In the genomic region with DNA sequence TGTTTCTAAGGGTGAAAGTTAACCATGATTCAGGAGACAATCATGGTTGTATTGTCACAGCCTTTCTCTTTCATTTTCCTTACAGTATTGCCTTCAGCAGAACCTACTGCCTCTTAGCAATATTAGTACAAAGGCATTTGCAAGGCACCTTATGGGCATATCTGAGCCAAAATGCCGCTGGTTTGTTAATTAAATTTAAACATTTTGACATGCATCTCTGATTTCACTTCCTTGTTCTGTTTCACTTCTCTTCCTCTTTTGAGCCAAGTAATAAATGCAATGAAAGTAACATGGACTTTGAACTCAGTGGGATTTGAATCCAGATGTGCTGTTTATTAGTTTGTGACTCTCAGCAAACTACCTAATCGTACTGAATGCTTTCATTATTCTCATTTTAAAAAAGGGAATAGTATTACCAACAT, we compare ENCODE assay signal across 10 cellular contexts.
DNase-seq lines count a peak whose midpoint lies in the region; ATAC-seq, FAIRE-seq and TF ChIP-seq lines count a peak whose summit lies in the region.
"Had no signal": no experiment of that assay in that cellular context is flagged by ENCODE, and none has a peak within 500 bp of the region (broad histone marks: within the 10 kb centered on the region; RNA-seq: fewer than 3 reads in every experiment).

No MANE protein-coding gene starts in this region.

- no peak for TF ChIP-seq POLR2A in K562 (conservative IDR thresholded peaks at IDR 0.05)

- H3K27ac ChIP-seq in K562 (ENCODE audit: extremely low read depth, low read depth, low read length) (no peak overlapping the region), psoas muscle (no peak overlapping the region)

- no peaks in the 10 kb centered on the region for H4K20me1 ChIP-seq in K562 (replicated peaks; ENCODE audit: control insufficient read depth, insufficient read depth, low read length)

- no peaks in the 10 kb centered on the region for H3K27me3 Mint-ChIP-seq in Caco-2 (ENCODE audit: insufficient read depth, unreplicated experiment)

- no peaks in the 10 kb centered on the region for H3K36me3 Mint-ChIP-seq in Caco-2 (ENCODE audit: insufficient read depth, unreplicated experiment)

- no peak for TF ChIP-seq RAD21 in K562 (CRISPR knock-in tag; conservative IDR thresholded peaks at IDR 0.05 in 1 of 2, IDR thresholded peaks at IDR 0.05 in 1 of 2)

- H3K27me3 ChIP-seq in K562 (ENCODE audit: control insufficient read depth in 2 of 2, insufficient read depth in 2 of 2, low read length in 2 of 2) (no peaks in the 10 kb centered on the region), Caco-2 (replicated peaks; ENCODE audit: control insufficient read depth, insufficient read depth, low read length) (no peaks in the 10 kb centered on the region), psoas muscle (ENCODE audit: insufficient read depth in 3 of 3, low read length in 2 of 3) (no peaks in the 10 kb centered on the region)

- H3K4me3 Mint-ChIP-seq in Caco-2 (ENCODE audit: unreplicated experiment): no peak overlapping the region
- H3K4me3 Mint-ChIP-seq: neural crest cell had no signal

- H3K27ac Mint-ChIP-seq in Caco-2 (ENCODE audit: unreplicated experiment): no peak overlapping the region

- peaks cover 15% of the 10 kb centered on the region for H3K9me3 Mint-ChIP-seq in Caco-2 (ENCODE audit: unreplicated experiment)

- no peak overlapping the region for H3K4me2 ChIP-seq in K562 (ENCODE audit: insufficient read depth, low read length)

- 18% methylated on average over 2 of the region's 2 CpGs for WGBS in K562 (ENCODE audit: insufficient coverage, low coverage, missing lambda C conversion rate)
- 50 to 60% (median 50%) methylated on average over 2 of the region's 2 CpGs for WGBS in psoas muscle, 3 donors

- H2AFZ ChIP-seq in K562 (ENCODE audit: low read depth, low read length): peak overlapping the region; percentile 60; the same call in 1 of the 2 replicates

- no peaks in the 10 kb centered on the region for H3K9me3 ChIP-seq in K562 (replicated peaks; ENCODE audit: control insufficient read depth, insufficient read depth, low read depth, low read length)
- H3K9me3 ChIP-seq in Caco-2: no peaks in the 10 kb centered on the region; the same call in none of the 2 replicates
- H3K9me3 ChIP-seq in psoas muscle: no peaks in the 10 kb centered on the region

- DNase-seq in GM18507 (ENCODE audit: extremely low spot score, insufficient read length, low read depth): no peak
- no peak for DNase-seq in K562 (ENCODE audit: extremely low read depth in 1 of 4, low spot score in 3 of 4)
- no peak for DNase-seq in Caco-2
- no peak for DNase-seq in activated CD4-positive, alpha-beta T cell treated with anti-CD3 and anti-CD28 coated beads, Interleukin-2, amount 50 U/mL, for 48 hours
- no peak for DNase-seq in NCI-H510A treated with DMSO at 0.1 percent for 48 hours (lab: John Stamatoyannopoulos, UW)
- DNase-seq in psoas muscle: no peak
- DNase-seq: DMS153 had no signal

- CTCF ChIA-PET in K562 (lab: Yijun Ruan, JAX; ENCODE audit: low intra/inter-chr PET ratio) (no interaction called here), Caco-2 (lab: Charles Lee) (no interaction called here)

- in situ Hi-C loops in K562 (cut with MboI): no loop called here

- no TSS peak for BruUV-seq in K562 (replicated peaks; lab: Mats Ljungman, UMichigan)
- no TSS peak for BruUV-seq in Caco-2 (replicated peaks; lab: Mats Ljungman, UMichigan)

- H3K4me1 ChIP-seq in K562 (replicated peaks in 1 of 2; ENCODE audit: control insufficient read depth in 2 of 2, insufficient read depth in 2 of 2, low read length in 2 of 2): 0 out of 5 replicates have a peak, but pooled peaks cover 0 to 6% of the 10 kb centered on the region in 2 experiments
- H3K4me1 ChIP-seq in Caco-2: peaks cover 12% of the 10 kb centered on the region
- H3K4me1 ChIP-seq in psoas muscle: peaks cover 7% of the 10 kb centered on the region

- no peaks in the 10 kb centered on the region for H3K9me1 ChIP-seq in K562 (ENCODE audit: control insufficient read depth, insufficient read depth, low read length)

- POLR2A ChIA-PET in K562 (lab: Yijun Ruan, JAX): no interaction called here
- POLR2A ChIA-PET in Caco-2 (lab: Charles Lee): no interaction called here

- peaks cover 5% of the 10 kb centered on the region for H3K4me1 Mint-ChIP-seq in Caco-2 (ENCODE audit: low read depth, unreplicated experiment)

- ATAC-seq in GM21717 (IDR thresholded peaks at IDR 0.05; ENCODE audit: unreplicated experiment): peak; percentile 94
- ATAC-seq in HG03457 (IDR thresholded peaks at IDR 0.05; ENCODE audit: unreplicated experiment): peak; percentile 76
- no peak for ATAC-seq in K562
- ATAC-seq in psoas muscle: no peak

- H3K9ac ChIP-seq in K562 (ENCODE audit: insufficient read depth in 1 of 2, low read depth in 2 of 2, low read length in 2 of 2): no peak overlapping the region

- intact Hi-C loops in K562 (cut with micrococcal nuclease) (no loop called here), Caco-2 (cut with micrococcal nuclease; ENCODE audit: unreplicated experiment) (no loop called here), psoas muscle (cut with DNase I) (no loop called here)

- no peaks in the 10 kb centered on the region for H3K36me3 ChIP-seq in K562 (ENCODE audit: control insufficient read depth, insufficient read depth, low read length)
- no peaks in the 10 kb centered on the region for H3K36me3 ChIP-seq in Caco-2 (ENCODE audit: control insufficient read depth, insufficient read depth, low read length)
- H3K36me3 ChIP-seq in psoas muscle (ENCODE audit: insufficient read depth in 1 of 2, low read depth in 1 of 2): no peaks in the 10 kb centered on the region

- H3K4me3 ChIP-seq in K562 (no peak overlapping the region), Caco-2 (ENCODE audit: low read depth, low read length) (no peak overlapping the region), psoas muscle (no peak overlapping the region)

- H3K79me2 ChIP-seq in K562 (ENCODE audit: control insufficient read depth, insufficient read depth, low read length): no peaks in the 10 kb centered on the region

- TF ChIP-seq CTCF in K562 (IDR thresholded peaks at IDR 0.05 in 2 of 3, conservative IDR thresholded peaks at IDR 0.05 in 1 of 3; ENCODE audit: insufficient read depth in 2 of 3, low read depth in 1 of 3, low read length in 3 of 3) (no peak), Caco-2 (IDR thresholded peaks at IDR 0.05; ENCODE audit: insufficient read depth in 1 of 2, low read depth in 1 of 2, low read length in 1 of 2, severe bottlenecking in 1 of 2, unreplicated experiment in 1 of 2) (no peak), psoas muscle (IDR thresholded peaks at IDR 0.05) (no peak)

- TF ChIP-seq EP300 in K562 (IDR thresholded peaks at IDR 0.05; ENCODE audit: low read length): no peak

- peak; percentile 80 for FAIRE-seq in GM18507 (lab: Jason Lieb, UNC)
- FAIRE-seq in K562 (lab: Jason Lieb, UNC): peak; percentile 11

TF ChIP-seq in K562, 482 proteins besides CTCF, POLR2A, EP300 and RAD21:
- no peak for TF ChIP-seq RCOR1 (IDR thresholded peaks at IDR 0.05; ENCODE audit: borderline replicate concordance in 1 of 2, low read depth in 2 of 2, low read length in 2 of 2)
- TF ChIP-seq SPI1 (IDR thresholded peaks at IDR 0.05; ENCODE audit: borderline replicate concordance, low read depth, low read length): peak; percentile 71; the same call in 1 of the 2 replicates
- no peak for TF ChIP-seq WHSC1 (IDR thresholded peaks at IDR 0.05; ENCODE audit: low read length)
TF ChIP-seq in K562: peak in this region for 1.

Comparison
In these comparisons a context has a peak if more than half of its experiments do, and no peak if none do; other contexts are left out.
1. ATAC-seq: peak in GM21717 (single experiment) and HG03457 (single experiment); none in K562 (single experiment) and psoas muscle (0 of 4).